Comparison of ENCODE assay signal across 34 cellular contexts in genomic region chr10:69741671-69742355, GRCh38.
"Had no signal": no experiment of that assay in that cellular context is flagged by ENCODE, and none has a peak within 500 bp of the region (broad histone marks: within the 10 kb centered on the region; RNA-seq: fewer than 3 reads in every experiment).

No MANE protein-coding gene starts in this region.

- H3K9me3 ChIP-seq: MG63 had no signal

- H3K27ac ChIP-seq: KMS-11 had no signal

- H3K4me2 ChIP-seq: KMS-11 had no signal

- H3K9ac ChIP-seq: KMS-11 had no signal

- DNase-seq: Karpas-422, Kasumi-1, MG63, MM.1S, MV-4-11, NCI-H1048, NCI-H1092, NCI-H1092 treated with DMSO at 0.1 percent for 48 hours, NCI-H1105, NCI-H1105 treated with DMSO at 0.1 percent for 48 hours, NCI-H1417, NCI-H1417 treated with DMSO at 0.1 percent for 48 hours, NCI-H1436, NCI-H1436 treated with DMSO at 0.1 percent for 48 hours, NCI-H146, NCI-H1694, NCI-H1694 treated with DMSO at 0.1 percent for 48 hours, NCI-H187, NCI-H187 treated with DMSO at 0.1 percent for 48 hours, NCI-H1930, NCI-H2029, NCI-H2029 treated with DMSO at 0.1 percent for 48 hours, NCI-H2081, NCI-H2081 treated with DMSO at 0.1 percent for 48 hours, NCI-H2107, NCI-H2171, NCI-H2171 treated with DMSO at 0.1 percent for 48 hours, NCI-H2227 treated with DMSO at 0.1 percent for 48 hours, NCI-H226, NCI-H345, NCI-H446, NCI-H446 treated with DMSO at 0.1 percent for 48 hours, NCI-H510A had no signal

- H3K27me3 ChIP-seq: MG63 had no signal

- H3K36me3 ChIP-seq: MG63 had no signal

- H3K4me3 ChIP-seq: MG63 had no signal
